ENCODE assay signal across 7 cellular contexts in the genomic region with DNA sequence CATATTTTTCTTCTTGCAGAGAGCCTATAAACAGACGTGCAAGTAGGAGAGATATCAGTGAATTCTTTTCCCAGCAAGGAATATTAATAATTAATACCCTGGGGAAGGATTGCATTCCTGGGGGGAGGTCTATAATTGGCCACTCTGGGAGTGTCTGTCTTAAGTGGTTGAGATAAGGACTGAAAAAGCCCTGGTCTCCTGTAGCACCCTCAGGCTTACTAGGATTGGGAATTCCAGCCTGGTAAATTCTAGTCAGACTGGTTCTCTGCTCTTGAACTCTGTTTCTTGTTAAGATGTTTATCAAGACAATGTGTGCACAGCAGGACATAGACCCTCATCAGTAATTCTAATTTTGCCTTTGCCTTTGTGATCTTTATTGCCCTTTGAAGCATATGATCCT. TPM values are rescaled to one million over a fixed set of nuclear protein-coding genes. Genes with fewer than 3 reads are reported as not detected.
"Had no signal": no experiment of that assay in that cellular context is flagged by ENCODE, and none has a peak within 500 bp of the region (broad histone marks: within the 10 kb centered on the region; RNA-seq: fewer than 3 reads in every experiment).

No MANE protein-coding gene starts in this region.

RNA-seq across cellular contexts. Expression of gene C6, which starts 16.9 kb away (rescaled TPM):
- total RNA-seq: LHCN-M2; MCF 10A; NCI-H460; OCI-LY7; PC-3; SK-MEL-5; T-helper 1 cell treated with Interleukin-12 subunit alpha and Interleukin-12 subunit beta and Interleukin-4 antibody, amounts not matched to agents 30 ng/mL and 1 ng/mL, for 36 hours had no signal
